Comparison of ENCODE assay signal across 20 cellular contexts in genomic region chr5:84379749-84380148, GRCh38. TPM values are rescaled to one million over a fixed set of nuclear protein-coding genes. Genes with fewer than 3 reads are reported as not detected.
DNase-seq lines count a peak whose midpoint lies in the region; ATAC-seq, FAIRE-seq and TF ChIP-seq lines count a peak whose summit lies in the region.
"Had no signal": no experiment of that assay in that cellular context is flagged by ENCODE, and none has a peak within 500 bp of the region (broad histone marks: within the 10 kb centered on the region; RNA-seq: fewer than 3 reads in every experiment).

No MANE protein-coding gene starts in this region.

- H3K36me3 ChIP-seq in osteoblast (ENCODE audit: insufficient read depth, low read length) (no peaks in the 10 kb centered on the region), HAP-1 (replicated peaks) (no peaks in the 10 kb centered on the region)
- H3K36me3 ChIP-seq: breast epithelium, upper lobe of left lung had no signal

- peaks cover 68% of the 10 kb centered on the region for H3K79me2 ChIP-seq in osteoblast (ENCODE audit: insufficient read depth, low read length)

- in situ Hi-C loops in Caki2 (cut with HindIII; ENCODE audit: low pct_unique_long_range_greater_than_20kb, low sequenced_read_pairs): no loop called here
- in situ Hi-C loops in SK-MEL-5 (cut with HindIII; ENCODE audit: low pct_unique_long_range_greater_than_20kb, low sequenced_read_pairs): no loop called here
- in situ Hi-C loops in HAP-1 (cut with MboI; ENCODE audit: low sequenced_read_pairs): no loop called here

- H3K27ac ChIP-seq in osteoblast (ENCODE audit: low read depth, low read length): peak overlapping the region; percentile 83
- H3K27ac ChIP-seq: breast epithelium, upper lobe of left lung had no signal

- H3K4me2 ChIP-seq in osteoblast (ENCODE audit: insufficient read depth, low read length): peak overlapping the region; percentile 56

- no peak for ATAC-seq in GM18519 (IDR thresholded peaks at IDR 0.05; ENCODE audit: low FRiP score, unreplicated experiment)
- ATAC-seq in GM21528 (IDR thresholded peaks at IDR 0.05; ENCODE audit: low FRiP score, unreplicated experiment): no peak
- ATAC-seq: activated CD4-positive, CD25-positive, alpha-beta regulatory T cell treated with anti-CD3 and anti-CD28 coated beads, Interleukin-2, amount 50 U/mL, for 24 hours; T-cell had no signal

- peak; percentile 64 for FAIRE-seq in endometrium (lab: Jason Lieb, UNC)

- no peak overlapping the region for H3K4me3 ChIP-seq in osteoblast (ENCODE audit: insufficient read depth, low read length)
- H3K4me3 ChIP-seq in HAP-1: no peak overlapping the region
- H3K4me3 ChIP-seq: breast epithelium, upper lobe of left lung had no signal

- H3K4me1 ChIP-seq in osteoblast (ENCODE audit: insufficient read depth, low read length) (peaks cover 63% of the 10 kb centered on the region), HAP-1 (no peaks in the 10 kb centered on the region)

- peak; percentile 55 for DNase-seq in Caki2 (ENCODE audit: low read depth)
- DNase-seq in SK-MEL-5 (ENCODE audit: low read depth, low spot score): peak; percentile 14
- DNase-seq in osteoblast (ENCODE audit: insufficient read length, low spot score, missing footprints): no peak
- no peak for DNase-seq in T-helper 9 cell
- DNase-seq in HAP-1 (ENCODE audit: low spot score in 2 of 2): no peak
- DNase-seq: activated CD8-positive, alpha-beta memory T cell treated with anti-CD3 and anti-CD28 coated beads, Interleukin-2, amount 50 U/mL, for 4 hours; activated naive CD4-positive, alpha-beta T cell treated with Interleukin-2 at 50 U/mL for 16 hours; C1 segment of cervical spinal cord; glutamatergic neuron; kidney; NCI-H187; occipital lobe; stimulated activated CD4-positive, alpha-beta T cell treated with anti-CD3 and anti-CD28 coated beads, Interleukin-4, amount 100 ng/mL, for 4 hours; T-cell; upper lobe of left lung had no signal

- H2AFZ ChIP-seq in osteoblast (ENCODE audit: low read length): no peak overlapping the region

- no peaks in the 10 kb centered on the region for H3K9me3 ChIP-seq in osteoblast (ENCODE audit: low read depth, low read length)
- no peaks in the 10 kb centered on the region for H3K9me3 ChIP-seq in HAP-1
- H3K9me3 ChIP-seq: breast epithelium, upper lobe of left lung had no signal

- no peaks in the 10 kb centered on the region for H3K27me3 ChIP-seq in osteoblast (ENCODE audit: insufficient read depth, low read length)
- peaks cover 38% of the 10 kb centered on the region for H3K27me3 ChIP-seq in HAP-1 (ENCODE audit: low read depth)

- TF ChIP-seq CTCF in osteoblast (IDR thresholded peaks at IDR 0.05; ENCODE audit: extremely low read depth, low read depth, low read length): peak; percentile 57

- H4K20me1 ChIP-seq in osteoblast (ENCODE audit: insufficient read depth, low read length): no peaks in the 10 kb centered on the region

RNA-seq across cellular contexts. Expression of gene EDIL3, which starts 4.9 kb away (rescaled TPM):
- total RNA-seq in Caki2 (2014; rRNA removed; shearing (Covaris generic); ENCODE audit: low replicate concordance): 89.1 and 127 TPM in 2 replicates
- total RNA-seq in SK-MEL-5 (2014; rRNA removed; shearing (Covaris generic)): 8.2 and 8.5 TPM in 2 replicates
- polyA plus RNA-seq in SK-MEL-5 (2015; cell fraction: cytosol; rRNA removed): 4.5 and 11.0 TPM in 2 replicates
- 0.66 and 4.8 TPM in 2 replicates for polyA plus RNA-seq in SK-MEL-5 (2015; cell fraction: nucleus; rRNA removed)
- 366 and 406 TPM in 2 replicates for total RNA-seq in osteoblast

Comparison
In these comparisons a context has a peak if more than half of its experiments do, and no peak if none do; other contexts are left out.
1. DNase-seq: peak in Caki2 (single experiment) and SK-MEL-5 (single experiment); none in osteoblast (single experiment), T-helper 9 cell (single experiment) and HAP-1 (0 of 2).